Comparison of ENCODE assay signal across 7 cellular contexts in the genomic region with DNA sequence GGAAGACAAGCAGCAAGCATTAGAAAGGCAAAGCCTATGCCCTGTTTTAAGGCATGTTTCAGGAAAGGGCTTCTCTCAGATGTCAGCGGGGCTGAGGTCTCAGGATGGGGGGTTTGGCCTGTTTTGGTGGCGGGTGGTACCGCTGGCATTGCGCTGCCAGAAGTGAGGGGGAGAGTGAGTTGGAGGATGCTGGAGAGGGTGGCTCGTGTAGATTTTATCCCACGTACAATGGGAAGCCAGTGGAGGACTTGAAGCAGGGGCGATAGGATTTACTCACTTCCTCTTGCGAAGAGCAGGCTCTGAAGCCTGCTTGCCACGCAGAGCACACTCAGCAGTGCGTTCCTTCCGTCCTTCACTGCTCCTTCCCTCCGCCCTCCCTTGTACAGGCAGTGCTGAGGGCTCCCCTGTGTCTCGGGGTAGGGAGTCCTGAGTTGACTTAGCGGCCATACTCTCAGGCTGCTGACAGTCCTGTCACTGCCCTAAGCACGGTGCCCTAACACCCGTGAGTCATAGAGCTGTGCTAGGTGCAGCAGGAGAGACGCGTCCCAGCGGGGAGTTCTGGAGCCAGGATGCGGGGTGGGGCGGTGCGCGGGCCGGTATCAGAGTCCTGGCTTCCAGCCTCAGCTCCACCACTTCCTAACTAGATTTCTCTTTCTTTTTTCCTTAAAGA.
DNase-seq lines count a peak whose midpoint lies in the region; ATAC-seq and TF ChIP-seq lines count a peak whose summit lies in the region.

No MANE protein-coding gene starts in this region.

- 31 to 40% methylated on average over 24 of the region's 24 CpGs for WGBS in sigmoid colon, 2 donors

- peaks cover 0 to 19% of the 10 kb centered on the region in 2 donors for H3K4me1 ChIP-seq in right atrium auricular region
- peaks cover 0 to 7% (median 3%) of the 10 kb centered on the region in 4 donors for H3K4me1 ChIP-seq in sigmoid colon

- no peaks in the 10 kb centered on the region for H3K9me3 Mint-ChIP-seq in activated naive CD4-positive, alpha-beta T cell treated with anti-CD3 and anti-CD28 coated beads, Interleukin-2, amount 50 U/mL, for 72 hours

- H3K36me3 ChIP-seq in KOPT-K1 (ENCODE audit: insufficient read depth, low read length), result no peaks in the 10 kb centered on the region
- H3K36me3 ChIP-seq in right atrium auricular region, result no peaks in the 10 kb centered on the region
- H3K36me3 ChIP-seq in sigmoid colon, result no peaks in the 10 kb centered on the region

- ATAC-seq in GM19467 (IDR thresholded peaks at IDR 0.05; ENCODE audit: unreplicated experiment) (peak; percentile 71), HG02970 (IDR thresholded peaks at IDR 0.05; ENCODE audit: low FRiP score, unreplicated experiment) (no peak)
- ATAC-seq in activated naive CD4-positive, alpha-beta T cell treated with anti-CD3 and anti-CD28 coated beads, Interleukin-2, amount 50 U/mL, for 72 hours, result peak; percentile 90 to 99

- no peak for TF ChIP-seq POLR2A in sigmoid colon (IDR thresholded peaks at IDR 0.05)

- H3K27ac Mint-ChIP-seq in activated naive CD4-positive, alpha-beta T cell treated with anti-CD3 and anti-CD28 coated beads, Interleukin-2, amount 50 U/mL, for 72 hours, result peak overlapping the region; percentile 88 to 91

- DNase-seq in activated naive CD4-positive, alpha-beta T cell treated with anti-CD3 and anti-CD28 coated beads, Interleukin-2, amount 50 U/mL, for 72 hours (ENCODE audit: low spot score in 2 of 2), result peak; percentile 50 to 73
- no peak for DNase-seq in right atrium auricular region (ENCODE audit: low spot score)
- peak; percentile 67 for DNase-seq in sigmoid colon
- no peak for DNase-seq in DMS 273 (lab: John Stamatoyannopoulos, UW; ENCODE audit: unreplicated experiment)

- H3K27ac ChIP-seq in KOPT-K1 (ENCODE audit: low read depth, low read length, poor library complexity, severe bottlenecking) (peak overlapping the region; percentile 27), right atrium auricular region (no peak overlapping the region), sigmoid colon (peak overlapping the region in 1 of 4 donors; percentile 8)

- TF ChIP-seq EP300 in sigmoid colon (IDR thresholded peaks at IDR 0.05), result no peak

- no peaks in the 10 kb centered on the region for H3K27me3 ChIP-seq in right atrium auricular region
- H3K27me3 ChIP-seq in sigmoid colon, result no peaks in the 10 kb centered on the region

- no peaks in the 10 kb centered on the region for H3K9me3 ChIP-seq in KOPT-K1 (ENCODE audit: insufficient read depth, low read length, poor library complexity, severe bottlenecking)
- H3K9me3 ChIP-seq in right atrium auricular region, result no peaks in the 10 kb centered on the region
- H3K9me3 ChIP-seq in sigmoid colon, result no peaks in the 10 kb centered on the region

- no peaks in the 10 kb centered on the region for H3K36me3 Mint-ChIP-seq in activated naive CD4-positive, alpha-beta T cell treated with anti-CD3 and anti-CD28 coated beads, Interleukin-2, amount 50 U/mL, for 72 hours

- intact Hi-C loops in sigmoid colon (cut with DNase I), result loop anchor here (10.0 kb wide), 3 partner anchors 165 to 1365 kb away; no protein-coding TSS in a partner anchor

- no peak for TF ChIP-seq CTCF in right atrium auricular region (IDR thresholded peaks at IDR 0.05)
- no peak for TF ChIP-seq CTCF in sigmoid colon (IDR thresholded peaks at IDR 0.05)

- H3K4me3 ChIP-seq in right atrium auricular region (peak overlapping the region; percentile 1 to 27), sigmoid colon (peak overlapping the region in 1 of 4 donors; percentile 2)

Comparison
In these comparisons a context has a peak if more than half of its experiments do, and no peak if none do; other contexts are left out.
1. DNase-seq: peak in activated naive CD4-positive, alpha-beta T cell treated with anti-CD3 and anti-CD28 coated beads, Interleukin-2, amount 50 U/mL, for 72 hours (2 of 2) and sigmoid colon (single experiment); none in right atrium auricular region (single experiment) and DMS 273 (single experiment).